1 cellular context compared by ENCODE assay signal in the genomic region with DNA sequence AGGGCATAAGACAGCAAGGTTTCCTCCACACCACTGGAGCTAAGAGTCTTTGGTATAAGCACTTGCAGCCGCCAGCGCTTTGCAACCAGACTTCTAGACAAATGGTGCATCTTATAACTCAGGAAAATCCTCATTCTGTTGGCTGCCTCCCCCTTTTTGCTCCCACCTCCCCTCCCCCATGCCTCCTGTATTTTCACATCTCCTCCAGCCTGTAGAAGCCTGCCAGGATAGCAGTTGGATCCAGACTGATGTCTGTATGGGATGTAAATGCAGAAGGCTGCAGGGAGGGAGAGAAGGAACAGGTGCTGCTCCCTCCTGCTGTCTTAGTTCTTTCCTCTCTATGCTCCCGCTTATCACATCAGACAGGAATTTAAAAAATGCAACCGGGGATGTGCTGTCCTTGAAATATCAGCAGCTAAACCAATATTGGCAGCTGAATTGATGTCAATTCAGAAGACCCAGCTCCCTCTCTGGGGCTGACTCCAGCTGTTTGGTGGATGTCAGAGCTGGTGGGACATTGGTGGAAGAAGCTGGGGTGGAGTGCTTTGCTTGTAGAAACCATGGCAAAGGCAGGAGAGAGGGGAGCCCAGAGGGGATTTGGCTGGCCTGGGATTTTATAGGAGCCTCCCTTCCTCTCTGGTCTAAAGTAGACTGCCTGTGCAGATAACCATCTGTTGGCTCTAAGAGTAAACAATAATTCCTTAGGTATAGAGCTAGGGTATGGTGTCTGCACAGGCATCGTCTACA.
TF ChIP-seq lines count a peak whose summit lies in the region.

No MANE protein-coding gene starts in this region.

TF ChIP-seq in H1, 55 proteins besides CTCF, POLR2A, EP300 and RAD21 (continued from another document):
- TF ChIP-seq NANOG (IDR thresholded peaks at IDR 0.05; ENCODE audit: insufficient read depth, low read depth, low read length, poor library complexity, severe bottlenecking) (peak; percentile 58), TAF1 (IDR thresholded peaks at IDR 0.05; ENCODE audit: low read depth, low read length) (0 out of 2 replicates have a peak, but pooled peaks have one; percentile 22), HDAC2 (IDR thresholded peaks at IDR 0.05; ENCODE audit: borderline replicate concordance in 1 of 2, low read depth in 2 of 2, low read length in 2 of 2) (peak in 1 of 2 experiments; percentile 27; a peak in 1 of 4 replicates), JUND (IDR thresholded peaks at IDR 0.05; ENCODE audit: low read length) (peak; percentile 87), TCF12 (IDR thresholded peaks at IDR 0.05; ENCODE audit: low read depth, low read length) (peak; percentile 89), SP1 (IDR thresholded peaks at IDR 0.05; ENCODE audit: low read depth, low read length) (peak; percentile 59; the same call in 1 of the 2 replicates), CHD2 (IDR thresholded peaks at IDR 0.05; ENCODE audit: low read length) (0 out of 2 replicates have a peak, but pooled peaks have one; percentile 13), EGR1 (IDR thresholded peaks at IDR 0.05; ENCODE audit: borderline replicate concordance, low read depth, low read length) (0 out of 2 replicates have a peak, but pooled peaks have one; percentile 12), FOSL1 (IDR thresholded peaks at IDR 0.05; ENCODE audit: insufficient read depth, low read depth, low read length) (no peak), SIX5 (IDR thresholded peaks at IDR 0.05; ENCODE audit: low read depth, low read length) (no peak), PHF8 (conservative IDR thresholded peaks at IDR 0.05; ENCODE audit: low read depth, low read length) (no peak), CTBP2 (IDR thresholded peaks at IDR 0.05; ENCODE audit: borderline replicate concordance, insufficient read depth, insufficient read length, low read length) (peak; percentile 32), JUN (IDR thresholded peaks at IDR 0.05; ENCODE audit: low read depth, low read length) (peak; percentile 88), ASH2L (IDR thresholded peaks at IDR 0.05; ENCODE audit: low read length) (peak; percentile 39)
- TF ChIP-seq, protein P1, sequence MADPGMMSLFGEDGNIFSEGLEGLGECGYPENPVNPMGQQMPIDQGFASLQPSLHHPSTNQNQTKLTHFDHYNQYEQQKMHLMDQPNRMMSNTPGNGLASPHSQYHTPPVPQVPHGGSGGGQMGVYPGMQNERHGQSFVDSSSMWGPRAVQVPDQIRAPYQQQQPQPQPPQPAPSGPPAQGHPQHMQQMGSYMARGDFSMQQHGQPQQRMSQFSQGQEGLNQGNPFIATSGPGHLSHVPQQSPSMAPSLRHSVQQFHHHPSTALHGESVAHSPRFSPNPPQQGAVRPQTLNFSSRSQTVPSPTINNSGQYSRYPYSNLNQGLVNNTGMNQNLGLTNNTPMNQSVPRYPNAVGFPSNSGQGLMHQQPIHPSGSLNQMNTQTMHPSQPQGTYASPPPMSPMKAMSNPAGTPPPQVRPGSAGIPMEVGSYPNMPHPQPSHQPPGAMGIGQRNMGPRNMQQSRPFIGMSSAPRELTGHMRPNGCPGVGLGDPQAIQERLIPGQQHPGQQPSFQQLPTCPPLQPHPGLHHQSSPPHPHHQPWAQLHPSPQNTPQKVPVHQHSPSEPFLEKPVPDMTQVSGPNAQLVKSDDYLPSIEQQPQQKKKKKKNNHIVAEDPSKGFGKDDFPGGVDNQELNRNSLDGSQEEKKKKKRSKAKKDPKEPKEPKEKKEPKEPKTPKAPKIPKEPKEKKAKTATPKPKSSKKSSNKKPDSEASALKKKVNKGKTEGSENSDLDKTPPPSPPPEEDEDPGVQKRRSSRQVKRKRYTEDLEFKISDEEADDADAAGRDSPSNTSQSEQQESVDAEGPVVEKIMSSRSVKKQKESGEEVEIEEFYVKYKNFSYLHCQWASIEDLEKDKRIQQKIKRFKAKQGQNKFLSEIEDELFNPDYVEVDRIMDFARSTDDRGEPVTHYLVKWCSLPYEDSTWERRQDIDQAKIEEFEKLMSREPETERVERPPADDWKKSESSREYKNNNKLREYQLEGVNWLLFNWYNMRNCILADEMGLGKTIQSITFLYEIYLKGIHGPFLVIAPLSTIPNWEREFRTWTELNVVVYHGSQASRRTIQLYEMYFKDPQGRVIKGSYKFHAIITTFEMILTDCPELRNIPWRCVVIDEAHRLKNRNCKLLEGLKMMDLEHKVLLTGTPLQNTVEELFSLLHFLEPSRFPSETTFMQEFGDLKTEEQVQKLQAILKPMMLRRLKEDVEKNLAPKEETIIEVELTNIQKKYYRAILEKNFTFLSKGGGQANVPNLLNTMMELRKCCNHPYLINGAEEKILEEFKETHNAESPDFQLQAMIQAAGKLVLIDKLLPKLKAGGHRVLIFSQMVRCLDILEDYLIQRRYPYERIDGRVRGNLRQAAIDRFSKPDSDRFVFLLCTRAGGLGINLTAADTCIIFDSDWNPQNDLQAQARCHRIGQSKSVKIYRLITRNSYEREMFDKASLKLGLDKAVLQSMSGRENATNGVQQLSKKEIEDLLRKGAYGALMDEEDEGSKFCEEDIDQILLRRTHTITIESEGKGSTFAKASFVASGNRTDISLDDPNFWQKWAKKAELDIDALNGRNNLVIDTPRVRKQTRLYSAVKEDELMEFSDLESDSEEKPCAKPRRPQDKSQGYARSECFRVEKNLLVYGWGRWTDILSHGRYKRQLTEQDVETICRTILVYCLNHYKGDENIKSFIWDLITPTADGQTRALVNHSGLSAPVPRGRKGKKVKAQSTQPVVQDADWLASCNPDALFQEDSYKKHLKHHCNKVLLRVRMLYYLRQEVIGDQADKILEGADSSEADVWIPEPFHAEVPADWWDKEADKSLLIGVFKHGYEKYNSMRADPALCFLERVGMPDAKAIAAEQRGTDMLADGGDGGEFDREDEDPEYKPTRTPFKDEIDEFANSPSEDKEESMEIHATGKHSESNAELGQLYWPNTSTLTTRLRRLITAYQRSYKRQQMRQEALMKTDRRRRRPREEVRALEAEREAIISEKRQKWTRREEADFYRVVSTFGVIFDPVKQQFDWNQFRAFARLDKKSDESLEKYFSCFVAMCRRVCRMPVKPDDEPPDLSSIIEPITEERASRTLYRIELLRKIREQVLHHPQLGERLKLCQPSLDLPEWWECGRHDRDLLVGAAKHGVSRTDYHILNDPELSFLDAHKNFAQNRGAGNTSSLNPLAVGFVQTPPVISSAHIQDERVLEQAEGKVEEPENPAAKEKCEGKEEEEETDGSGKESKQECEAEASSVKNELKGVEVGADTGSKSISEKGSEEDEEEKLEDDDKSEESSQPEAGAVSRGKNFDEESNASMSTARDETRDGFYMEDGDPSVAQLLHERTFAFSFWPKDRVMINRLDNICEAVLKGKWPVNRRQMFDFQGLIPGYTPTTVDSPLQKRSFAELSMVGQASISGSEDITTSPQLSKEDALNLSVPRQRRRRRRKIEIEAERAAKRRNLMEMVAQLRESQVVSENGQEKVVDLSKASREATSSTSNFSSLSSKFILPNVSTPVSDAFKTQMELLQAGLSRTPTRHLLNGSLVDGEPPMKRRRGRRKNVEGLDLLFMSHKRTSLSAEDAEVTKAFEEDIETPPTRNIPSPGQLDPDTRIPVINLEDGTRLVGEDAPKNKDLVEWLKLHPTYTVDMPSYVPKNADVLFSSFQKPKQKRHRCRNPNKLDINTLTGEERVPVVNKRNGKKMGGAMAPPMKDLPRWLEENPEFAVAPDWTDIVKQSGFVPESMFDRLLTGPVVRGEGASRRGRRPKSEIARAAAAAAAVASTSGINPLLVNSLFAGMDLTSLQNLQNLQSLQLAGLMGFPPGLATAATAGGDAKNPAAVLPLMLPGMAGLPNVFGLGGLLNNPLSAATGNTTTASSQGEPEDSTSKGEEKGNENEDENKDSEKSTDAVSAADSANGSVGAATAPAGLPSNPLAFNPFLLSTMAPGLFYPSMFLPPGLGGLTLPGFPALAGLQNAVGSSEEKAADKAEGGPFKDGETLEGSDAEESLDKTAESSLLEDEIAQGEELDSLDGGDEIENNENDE (IDR thresholded peaks at IDR 0.05; ENCODE audit: insufficient replicate concordance, low read length): no peak
